ENCODE assay signal across 9 cellular contexts in the genomic region with DNA sequence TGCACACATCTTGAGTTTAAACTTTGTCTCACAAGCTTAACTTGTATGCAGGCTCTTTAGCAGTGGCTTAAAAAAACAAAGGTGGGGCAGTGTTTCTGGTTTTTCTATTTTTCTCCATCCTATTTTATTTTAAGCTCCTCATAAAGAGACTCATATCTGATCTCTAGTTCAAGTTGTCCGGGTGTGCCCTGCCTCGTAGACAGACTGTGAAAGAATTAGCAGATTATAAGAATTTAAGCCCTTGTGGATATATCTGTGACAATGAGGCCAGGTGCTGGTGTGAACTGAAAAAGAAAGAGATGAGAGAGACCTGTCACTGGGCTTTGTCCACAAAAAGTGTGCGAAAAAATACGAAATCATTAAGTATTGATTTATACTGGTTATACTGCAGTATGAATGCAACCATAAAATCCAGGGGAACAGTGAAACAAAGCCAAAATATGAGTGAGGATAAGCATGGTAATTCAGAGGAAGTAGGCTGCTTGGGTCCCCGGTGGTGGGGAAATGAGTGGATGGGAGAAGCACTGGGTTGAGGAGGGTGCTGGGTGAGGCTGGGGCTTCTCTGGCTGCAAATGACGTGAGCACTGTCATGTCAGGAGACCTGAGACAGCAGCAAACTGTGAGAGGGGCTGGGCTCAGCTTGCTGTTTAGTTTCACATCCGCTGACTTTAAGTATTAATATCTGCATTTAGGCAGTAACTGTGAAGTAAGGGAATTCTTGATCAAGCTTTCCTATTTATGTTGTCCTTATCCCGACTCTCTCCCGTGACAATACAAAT.
DNase-seq lines count a peak whose midpoint lies in the region; ATAC-seq, FAIRE-seq and TF ChIP-seq lines count a peak whose summit lies in the region.
"Had no signal": no experiment of that assay in that cellular context is flagged by ENCODE, and none has a peak within 500 bp of the region (broad histone marks: within the 10 kb centered on the region; RNA-seq: fewer than 3 reads in every experiment).

No MANE protein-coding gene starts in this region.

- no peak overlapping the region for H3K9ac ChIP-seq in H1 (replicated peaks in 1 of 4; ENCODE audit: extremely low read depth in 1 of 4, low read depth in 3 of 4, low read length in 3 of 4)

- H3K9me2 ChIP-seq in GM23338 (ENCODE audit: insufficient read depth): no peaks in the 10 kb centered on the region

- no peak overlapping the region for H4K8ac ChIP-seq in H1 (ENCODE audit: extremely low read depth, insufficient read depth, low read length)

- H3K56ac ChIP-seq in H1 (replicated peaks; ENCODE audit: insufficient read length, low read depth, low read length): no peak overlapping the region

- no peak for TF ChIP-seq RAD21 in H1 (IDR thresholded peaks at IDR 0.05 in 1 of 2, conservative IDR thresholded peaks at IDR 0.05 in 1 of 2; ENCODE audit: low read depth in 2 of 2, low read length in 2 of 2)

- no peak overlapping the region for H3K27ac Mint-ChIP-seq in GM23338
- H3K27ac Mint-ChIP-seq in stimulated activated naive B cell treated with anti-CD40 and anti-IgM and Interleukin-4, amounts not matched to agents 10 μg/mL and 1 μg/mL and 100 μg/mL, for 72 hours: peak overlapping the region; percentile 79
- H3K27ac Mint-ChIP-seq: activated naive CD8-positive, alpha-beta T cell had no signal

- DNase-seq in GM18507 (ENCODE audit: extremely low spot score, insufficient read length, low read depth): peak; percentile 26
- DNase-seq in GM23338 (ENCODE audit: low spot score): no peak
- DNase-seq in MV-4-11 (lab: John Stamatoyannopoulos, UW): peak; percentile 91
- DNase-seq in H1 (ENCODE audit: low read depth in 1 of 2, low spot score in 2 of 2): no peak
- peak; percentile 74 for DNase-seq in stimulated activated naive B cell treated with anti-CD40 and anti-IgM and Interleukin-4, amounts not matched to agents 10 μg/mL and 1 μg/mL and 100 μg/mL, for 72 hours
- no peak for DNase-seq in dedifferentiated amniotic fluid mesenchymal stem cell (ENCODE audit: extremely low spot score)
- no peak for DNase-seq in stimulated activated CD4-positive, alpha-beta T cell treated with anti-CD3 and anti-CD28 coated beads, Interleukin-4, amount 100 ng/mL, for 4 hours
- DNase-seq in NCI-H748 (lab: John Stamatoyannopoulos, UW; ENCODE audit: unreplicated experiment): no peak

- 85% methylated on average over 9 of the region's 9 CpGs; no CpG with 5 or more reads in 1 of the 2 experiments for WGBS in H1 (ENCODE audit: extremely low coverage in 1 of 2, insufficient coverage in 1 of 2, insufficient read length in 1 of 2, insufficient replicate concordance in 2 of 2, low coverage in 1 of 2, low lambda C conversion rate in 2 of 2, missing lambda C conversion rate in 1 of 2), 2 experiments

- H2BK5ac ChIP-seq in H1 (ENCODE audit: low read depth, low read length): no peak overlapping the region

- TF ChIP-seq CTCF in GM23338 (conservative IDR thresholded peaks at IDR 0.05; ENCODE audit: low read depth in 2 of 2) (no peak), H1 (IDR thresholded peaks at IDR 0.05; ENCODE audit: control extremely low read depth in 1 of 3, insufficient read depth in 1 of 3, low read depth in 1 of 3, low read length in 3 of 3) (no peak)

- H3K79me2 ChIP-seq in GM23338 (replicated peaks; ENCODE audit: insufficient read depth) (no peaks in the 10 kb centered on the region), H1 (ENCODE audit: control insufficient read depth in 1 of 2, insufficient read depth in 2 of 2, low read length in 2 of 2) (no peaks in the 10 kb centered on the region)

- H2BK15ac ChIP-seq in H1 (ENCODE audit: low read length): no peak overlapping the region

- no peak overlapping the region for H2BK12ac ChIP-seq in H1 (ENCODE audit: low read depth, low read length)

- ATAC-seq in GM23338: peak; percentile 51
- ATAC-seq in stimulated activated naive B cell treated with anti-CD40 and anti-IgM and Interleukin-4, amounts not matched to agents 10 μg/mL and 1 μg/mL and 100 μg/mL, for 72 hours (replicated peaks): peak; percentile 91 to 92

- H3K36me3 ChIP-seq in GM23338 (ENCODE audit: insufficient read depth) (no peaks in the 10 kb centered on the region), H1 (ENCODE audit: control insufficient read depth in 2 of 4, insufficient read depth in 4 of 4, low read length in 3 of 4) (no peaks in the 10 kb centered on the region)

- no peak overlapping the region for H2AK5ac ChIP-seq in H1 (ENCODE audit: low read depth, low read length)

- H4K20me1 ChIP-seq in GM23338 (replicated peaks; ENCODE audit: insufficient read depth) (no peaks in the 10 kb centered on the region), H1 (replicated peaks in 1 of 2; ENCODE audit: control insufficient read depth in 1 of 2, insufficient read depth in 2 of 2, low read length in 2 of 2) (no peaks in the 10 kb centered on the region)

- no peaks in the 10 kb centered on the region; the same call in 1 of the 2 replicates for H3K23me2 ChIP-seq in H1 (ENCODE audit: low read depth, low read length)

- no peak overlapping the region for H2BK120ac ChIP-seq in H1 (replicated peaks; ENCODE audit: low read depth, low read length)

- no peak overlapping the region for H3K4me3 Mint-ChIP-seq in GM23338
- peak overlapping the region; percentile 30 to 42 for H3K4me3 Mint-ChIP-seq in stimulated activated naive B cell treated with anti-CD40 and anti-IgM and Interleukin-4, amounts not matched to agents 10 μg/mL and 1 μg/mL and 100 μg/mL, for 72 hours
- H3K4me3 Mint-ChIP-seq: activated naive CD8-positive, alpha-beta T cell had no signal

- H3K18ac ChIP-seq in H1 (ENCODE audit: extremely low read depth, low read length): no peak overlapping the region

- no peak overlapping the region for H3K14ac ChIP-seq in H1 (ENCODE audit: insufficient read length)

- POLR2A ChIA-PET in H1 (lab: Charles Lee; ENCODE audit: partially characterized antibody): no interaction called here

- H3K27ac ChIP-seq in GM23338 (ENCODE audit: low read depth): no peak overlapping the region
- no peak overlapping the region for H3K27ac ChIP-seq in H1 (ENCODE audit: low read depth, low read length)

- H3K23ac ChIP-seq in H1 (ENCODE audit: insufficient read length): no peak overlapping the region

- H2BK20ac ChIP-seq in H1 (ENCODE audit: low read length): no peak overlapping the region

- CTCF ChIA-PET in H1 (lab: Charles Lee; ENCODE audit: partially characterized antibody): interaction anchor here (0.7 kb wide), 1 partner anchor 142 kb away, joined by 4 read pairs; no protein-coding TSS in a partner anchor

- H4K5ac ChIP-seq in H1 (ENCODE audit: insufficient read length, low read depth, low read length): no peak overlapping the region

- H3K27me3 ChIP-seq in GM23338 (ENCODE audit: insufficient read depth): no peaks in the 10 kb centered on the region
- H3K27me3 ChIP-seq in H1 (replicated peaks in 1 of 4; ENCODE audit: control insufficient read depth in 3 of 4, extremely low read depth in 1 of 4, insufficient read depth in 3 of 4, low read length in 3 of 4): no peaks in the 10 kb centered on the region

- H3K9me3 ChIP-seq in H1 (ENCODE audit: insufficient read depth in 2 of 2, low read depth in 1 of 2, low read length in 1 of 2): no peaks in the 10 kb centered on the region

- FAIRE-seq in GM18507 (lab: Jason Lieb, UNC): peak; percentile 97
- no peak for FAIRE-seq in H1 (lab: Jason Lieb, UNC)

- peaks cover 8% of the 10 kb centered on the region; the same call in 1 of the 3 replicates for H3K4me1 Mint-ChIP-seq in GM23338
- peaks cover 36 to 72% of the 10 kb centered on the region in 2 donors for H3K4me1 Mint-ChIP-seq in stimulated activated naive B cell treated with anti-CD40 and anti-IgM and Interleukin-4, amounts not matched to agents 10 μg/mL and 1 μg/mL and 100 μg/mL, for 72 hours

- H3K9me3 Mint-ChIP-seq in GM23338: no peaks in the 10 kb centered on the region
- H3K9me3 Mint-ChIP-seq in stimulated activated naive B cell treated with anti-CD40 and anti-IgM and Interleukin-4, amounts not matched to agents 10 μg/mL and 1 μg/mL and 100 μg/mL, for 72 hours: peaks cover 0 to 3% of the 10 kb centered on the region in 2 donors

- H2AFZ ChIP-seq in GM23338 (0 out of 2 replicates have a peak overlapping the region, but pooled peaks have one; percentile 61), H1 (ENCODE audit: low read length) (peak overlapping the region; percentile 36; the same call in 1 of the 2 replicates)

- H3K4me1 ChIP-seq in GM23338 (ENCODE audit: insufficient read depth): no peaks in the 10 kb centered on the region
- H3K4me1 ChIP-seq in H1 (replicated peaks in 1 of 4; ENCODE audit: control insufficient read depth in 3 of 4, insufficient read depth in 4 of 4, low read length in 3 of 4): no peaks in the 10 kb centered on the region

- no peak for TF ChIP-seq EP300 in H1 (IDR thresholded peaks at IDR 0.05; ENCODE audit: borderline replicate concordance in 1 of 2, low read depth in 2 of 2, low read length in 2 of 2)

- no peak for TF ChIP-seq POLR2A in H1 (IDR thresholded peaks at IDR 0.05; ENCODE audit: control extremely low read depth in 1 of 2, low read depth in 2 of 2, low read length in 2 of 2)

- no peak overlapping the region for H3K4ac ChIP-seq in H1 (replicated peaks; ENCODE audit: insufficient read length, low read depth, low read length)

- H3K79me1 ChIP-seq in H1 (ENCODE audit: low read depth, low read length): no peaks in the 10 kb centered on the region

- H3K36me3 Mint-ChIP-seq in GM23338 (ENCODE audit: low read depth): no peaks in the 10 kb centered on the region
- no peaks in the 10 kb centered on the region for H3K36me3 Mint-ChIP-seq in stimulated activated naive B cell treated with anti-CD40 and anti-IgM and Interleukin-4, amounts not matched to agents 10 μg/mL and 1 μg/mL and 100 μg/mL, for 72 hours
- H3K36me3 Mint-ChIP-seq: activated naive CD8-positive, alpha-beta T cell had no signal

- no peaks in the 10 kb centered on the region for H3F3A ChIP-seq in GM23338 (replicated peaks; ENCODE audit: low read depth)

- H4K91ac ChIP-seq in H1 (replicated peaks; ENCODE audit: insufficient read length, low read length): no peak overlapping the region

- H3K4me2 ChIP-seq in GM23338 (no peak overlapping the region), H1 (ENCODE audit: insufficient read depth in 1 of 2, low read depth in 2 of 2, low read length in 2 of 2) (no peak overlapping the region)

- H3K27me3 Mint-ChIP-seq in GM23338 (ENCODE audit: insufficient read depth, low read depth, poor library complexity): no peaks in the 10 kb centered on the region
- H3K27me3 Mint-ChIP-seq in stimulated activated naive B cell treated with anti-CD40 and anti-IgM and Interleukin-4, amounts not matched to agents 10 μg/mL and 1 μg/mL and 100 μg/mL, for 72 hours: no peaks in the 10 kb centered on the region
- H3K27me3 Mint-ChIP-seq: activated naive CD8-positive, alpha-beta T cell had no signal

- H3K4me3 ChIP-seq in GM23338 (no peak overlapping the region), H1 (ENCODE audit: extremely low read depth in 1 of 4, insufficient read depth in 2 of 4, low read depth in 3 of 4, low read length in 4 of 4) (no peak overlapping the region)

TF ChIP-seq in GM23338, 12 proteins besides CTCF, POLR2A, EP300 and RAD21 (continues in another document):
- no peak for TF ChIP-seq STAT1 (IDR thresholded peaks at IDR 0.05; ENCODE audit: unreplicated experiment)
- no peak for TF ChIP-seq POLR2AphosphoS5 (IDR thresholded peaks at IDR 0.05; ENCODE audit: low read depth)

TF ChIP-seq in H1, 55 proteins besides CTCF, POLR2A, EP300 and RAD21 (continues in another document):
- no peak for TF ChIP-seq CHD1 (IDR thresholded peaks at IDR 0.05; ENCODE audit: low read depth, low read length)
- TF ChIP-seq SP4 (IDR thresholded peaks at IDR 0.05; ENCODE audit: low read length): no peak

Comparison
In these comparisons a context has a peak if more than half of its experiments do, and no peak if none do; other contexts are left out.
1. DNase-seq: peak in GM18507 (single experiment), MV-4-11 (single experiment) and stimulated activated naive B cell treated with anti-CD40 and anti-IgM and Interleukin-4, amounts not matched to agents 10 μg/mL and 1 μg/mL and 100 μg/mL, for 72 hours (single experiment); none in GM23338 (single experiment), H1 (0 of 2), dedifferentiated amniotic fluid mesenchymal stem cell (single experiment), stimulated activated CD4-positive, alpha-beta T cell treated with anti-CD3 and anti-CD28 coated beads, Interleukin-4, amount 100 ng/mL, for 4 hours (0 of 2) and NCI-H748 (single experiment).